ENCODE assay signal across 8 cellular contexts in the genomic region with DNA sequence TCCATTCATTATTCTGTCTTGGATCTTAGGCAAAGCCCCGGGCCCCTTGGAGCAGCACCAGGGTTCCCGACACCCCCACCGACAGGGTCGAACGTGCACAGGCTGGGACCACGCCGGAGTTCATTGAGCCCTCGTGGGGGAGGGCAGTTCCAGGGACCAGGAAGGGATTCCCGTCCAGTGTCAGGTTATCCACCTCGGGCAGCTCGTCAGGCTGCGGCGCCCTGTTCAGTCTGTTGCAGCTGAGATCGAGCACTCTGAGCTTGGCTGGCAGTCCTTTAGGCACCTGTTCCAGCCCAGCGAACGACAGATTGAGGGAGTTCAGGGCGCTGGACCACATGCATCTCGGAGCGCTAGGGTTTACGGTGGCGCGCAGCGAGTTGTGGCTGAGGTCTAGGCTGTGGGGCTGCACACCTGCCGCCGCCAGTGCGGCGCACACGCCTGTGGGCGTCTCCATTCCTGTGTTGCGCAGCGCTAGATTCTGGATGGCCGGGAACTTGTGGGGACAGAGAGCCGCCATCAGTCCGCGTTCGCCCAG. TPM values are rescaled to one million over a fixed set of nuclear protein-coding genes. Genes with fewer than 3 reads are reported as not detected.
DNase-seq lines count a peak whose midpoint lies in the region; ATAC-seq, FAIRE-seq and TF ChIP-seq lines count a peak whose summit lies in the region.

No MANE protein-coding gene starts in this region.

- CTCF ChIA-PET in AG04450 (lab: Charles Lee): interaction anchor here (1.1 to 1.2 kb wide), 2 partner anchors 258 to 280 kb away, joined by 4 to 6 read pairs; no protein-coding TSS in a partner anchor

- no peaks in the 10 kb centered on the region for H3K9me3 Mint-ChIP-seq in stimulated activated naive B cell treated with anti-CD40 and anti-IgM and Interleukin-4, amounts not matched to agents 10 μg/mL and 1 μg/mL and 100 μg/mL, for 72 hours

- intact Hi-C loops in right cardiac atrium (cut with DNase I): loop anchor here in 3 of 4 donors (5.0 to 10.0 kb wide), 2 partner anchors 65 to 67 kb away; partner anchors contain the start of genes APBB3 (in 1 of the 3) and SLC35A4 (in 1 of the 3)

- H3K36me3 Mint-ChIP-seq in stimulated activated naive B cell treated with anti-CD40 and anti-IgM and Interleukin-4, amounts not matched to agents 10 μg/mL and 1 μg/mL and 100 μg/mL, for 72 hours: no peaks in the 10 kb centered on the region

- H3K27ac Mint-ChIP-seq in stimulated activated naive B cell treated with anti-CD40 and anti-IgM and Interleukin-4, amounts not matched to agents 10 μg/mL and 1 μg/mL and 100 μg/mL, for 72 hours: peak overlapping the region; percentile 80

- ATAC-seq in HG03520 (IDR thresholded peaks at IDR 0.05; ENCODE audit: unreplicated experiment) (peak; percentile 32), right cardiac atrium (peak; percentile 42 to 62), HG03439 (IDR thresholded peaks at IDR 0.05; ENCODE audit: unreplicated experiment) (no peak)
- ATAC-seq in stimulated activated naive B cell treated with anti-CD40 and anti-IgM and Interleukin-4, amounts not matched to agents 10 μg/mL and 1 μg/mL and 100 μg/mL, for 72 hours (replicated peaks): peak; percentile 61 to 64

- POLR2A ChIA-PET in AG04450 (lab: Yijun Ruan, JAX): interaction anchor here (1.1 kb wide), 1 partner anchor 68 kb away, joined by 13 read pairs; no protein-coding TSS in a partner anchor

- WGBS in right cardiac atrium: 12% methylated on average over 36 of the region's 36 CpGs

- no peak overlapping the region for H3K27ac ChIP-seq in AG04450 (ENCODE audit: low read depth, low read length)
- peak overlapping the region; percentile 20 for H3K27ac ChIP-seq in right cardiac atrium (ENCODE audit: low read length)

- no peak for DNase-seq in AG04450 (ENCODE audit: low read depth, low spot score)
- DNase-seq in GM19239 (ENCODE audit: insufficient read length, low spot score): peak; percentile 8
- DNase-seq in activated naive CD4-positive, alpha-beta T cell treated with anti-CD3 and anti-CD28 coated beads, Interleukin-2, amount 50 U/mL, for 16 hours: peak; percentile 49
- DNase-seq in right cardiac atrium: peak in 1 of 3 donors; percentile 47
- no peak for DNase-seq in stimulated activated naive B cell treated with anti-CD40 and anti-IgM and Interleukin-4, amounts not matched to agents 10 μg/mL and 1 μg/mL and 100 μg/mL, for 72 hours
- DNase-seq in NCI-H345 treated with DMSO at 0.1 percent for 48 hours (lab: John Stamatoyannopoulos, UW; ENCODE audit: unreplicated experiment): no peak

- H3K9me3 ChIP-seq in AG04450 (ENCODE audit: control insufficient read depth, insufficient read depth, low read length) (peaks cover 10% of the 10 kb centered on the region), right cardiac atrium (ENCODE audit: control insufficient read depth, low read length) (no peaks in the 10 kb centered on the region)

- peaks cover 26 to 42% of the 10 kb centered on the region in 2 donors for H3K27me3 Mint-ChIP-seq in stimulated activated naive B cell treated with anti-CD40 and anti-IgM and Interleukin-4, amounts not matched to agents 10 μg/mL and 1 μg/mL and 100 μg/mL, for 72 hours

- H3K27me3 ChIP-seq in AG04450 (ENCODE audit: control insufficient read depth, insufficient read depth, low read length) (peaks cover 21% of the 10 kb centered on the region), right cardiac atrium (ENCODE audit: control insufficient read depth, insufficient read depth) (no peaks in the 10 kb centered on the region)

- no peak for FAIRE-seq in GM19239 (lab: Jason Lieb, UNC)

- H3K4me3 Mint-ChIP-seq in stimulated activated naive B cell treated with anti-CD40 and anti-IgM and Interleukin-4, amounts not matched to agents 10 μg/mL and 1 μg/mL and 100 μg/mL, for 72 hours: peak overlapping the region; percentile 83 to 89

- H3K4me3 ChIP-seq in AG04450 (ENCODE audit: low read depth, low read length) (peak overlapping the region; percentile 60), right cardiac atrium (ENCODE audit: low read length) (peak overlapping the region; percentile 44)

- TF ChIP-seq CTCF in AG04450 (IDR thresholded peaks at IDR 0.05; ENCODE audit: low read depth, low read length): no peak

- peaks cover 19 to 26% of the 10 kb centered on the region in 2 donors for H3K4me1 Mint-ChIP-seq in stimulated activated naive B cell treated with anti-CD40 and anti-IgM and Interleukin-4, amounts not matched to agents 10 μg/mL and 1 μg/mL and 100 μg/mL, for 72 hours

- no peaks in the 10 kb centered on the region for H3K4me1 ChIP-seq in right cardiac atrium (ENCODE audit: control insufficient read depth, insufficient read depth, low read length)

RNA-seq across cellular contexts. Expression of gene CD14, which starts 1.1 kb away (rescaled TPM):
- polyA plus RNA-seq in AG04450 (2011; rRNA removed) (0.29 and 0.71 TPM in 2 replicates), right cardiac atrium (25.1 TPM)
- polyA minus RNA-seq in AG04450 (2011; rRNA and poly(A)+ RNA removed): 0.13 TPM in 1 of 2 replicates, not detected in the other
- 10 to 100 TPM; 52.8 to 99.0 (median 68.0) TPM for total RNA-seq in right cardiac atrium

RNA-seq across cellular contexts. Expression of gene TMCO6, which starts 7.4 kb away (rescaled TPM):
- polyA plus RNA-seq in AG04450 (2011; rRNA removed): 5.0 and 5.7 TPM in 2 replicates
- 5.2 and 8.5 TPM in 2 replicates for polyA minus RNA-seq in AG04450 (2011; rRNA and poly(A)+ RNA removed)
- total RNA-seq in right cardiac atrium: 1 to 10 TPM; 4.3 to 5.0 (median 4.8) TPM
- 4.6 TPM for polyA plus RNA-seq in right cardiac atrium

RNA-seq across cellular contexts. Expression of gene NDUFA2, which starts 15.5 kb away (rescaled TPM):
- polyA plus RNA-seq in AG04450 (2011; rRNA removed) (64.0 and 85.6 TPM in 2 replicates), right cardiac atrium (334 TPM)
- 6.5 and 12.8 TPM in 2 replicates for polyA minus RNA-seq in AG04450 (2011; rRNA and poly(A)+ RNA removed)
- 100 to 1,000 TPM in 3 of 4 donors, 10 to 100 TPM in 1; 96.8 to 130 (median 106) TPM for total RNA-seq in right cardiac atrium

RNA-seq across cellular contexts. Expression of gene IK, which starts 15.7 kb away (rescaled TPM):
- polyA plus RNA-seq in AG04450 (2011; rRNA removed) (118 and 136 TPM in 2 replicates), right cardiac atrium (62.4 TPM)
- 81.9 and 87.3 TPM in 2 replicates for polyA minus RNA-seq in AG04450 (2011; rRNA and poly(A)+ RNA removed)
- total RNA-seq in right cardiac atrium: 10 to 100 TPM; 68.2 to 77.6 (median 69.9) TPM

RNA-seq across cellular contexts. Expression of gene WDR55, which starts 32.8 kb away (rescaled TPM):
- polyA plus RNA-seq in AG04450 (2011; rRNA removed) (13.6 and 14.3 TPM in 2 replicates), right cardiac atrium (11.2 TPM)
- 19.2 and 22.8 TPM in 2 replicates for polyA minus RNA-seq in AG04450 (2011; rRNA and poly(A)+ RNA removed)
- 10 to 100 TPM; 10.0 to 13.8 (median 12.5) TPM for total RNA-seq in right cardiac atrium

Comparison
In these comparisons a context has a peak if more than half of its experiments do, and no peak if none do; other contexts are left out.
1. DNase-seq: peak in GM19239 (single experiment) and activated naive CD4-positive, alpha-beta T cell treated with anti-CD3 and anti-CD28 coated beads, Interleukin-2, amount 50 U/mL, for 16 hours (single experiment); none in AG04450 (single experiment), stimulated activated naive B cell treated with anti-CD40 and anti-IgM and Interleukin-4, amounts not matched to agents 10 μg/mL and 1 μg/mL and 100 μg/mL, for 72 hours (single experiment) and NCI-H345 treated with DMSO at 0.1 percent for 48 hours (single experiment).
2. RNA of gene CD14, which starts 1.1 kb away (polyA plus RNA-seq): 25.1 TPM in right cardiac atrium (single experiment); 0.29 to 0.71 TPM in AG04450; every median in the first group is over 10 times any median in the second.